ENCODE assay signal across 8 cellular contexts in genomic region chr10:17232276-17232987, GRCh38. TPM values are rescaled to one million over a fixed set of nuclear protein-coding genes. Genes with fewer than 3 reads are reported as not detected.
A peak's percentile ranks its signal among the peaks of the same experiment; 100 is the strongest.
DNase-seq lines count a peak whose midpoint lies in the region; ATAC-seq, FAIRE-seq and TF ChIP-seq lines count a peak whose summit lies in the region.
"Had no signal": no experiment of that assay in that cellular context is flagged by ENCODE, and none has a peak within 500 bp of the region (broad histone marks: within the 10 kb centered on the region; RNA-seq: fewer than 3 reads in every experiment).

No MANE protein-coding gene starts in this region.

- TF ChIP-seq CTCF in OCI-LY3 (IDR thresholded peaks at IDR 0.05; ENCODE audit: low read depth, low read length) = no peak
- TF ChIP-seq CTCF in endothelial cell of umbilical vein (IDR thresholded peaks at IDR 0.05; ENCODE audit: extremely low read depth in 1 of 2, insufficient read depth in 1 of 2, low read depth in 1 of 2, low read length in 2 of 2) = no peak
- no peak for TF ChIP-seq CTCF in spleen (IDR thresholded peaks at IDR 0.05 in 8 of 11, conservative IDR thresholded peaks at IDR 0.05 in 3 of 11)

- H4K20me1 ChIP-seq in OCI-LY3 (ENCODE audit: insufficient read depth, low read length) (peaks cover 57% of the 10 kb centered on the region), endothelial cell of umbilical vein (replicated peaks; ENCODE audit: control insufficient read depth, extremely low read depth, insufficient read depth, low read length) (peaks cover 28% of the 10 kb centered on the region)

- H3K4me2 ChIP-seq in OCI-LY3 (ENCODE audit: low read length) (peak overlapping the region; percentile 87), endothelial cell of umbilical vein (ENCODE audit: insufficient read depth, low read length) (peak overlapping the region; percentile 97)

- CTCF ChIA-PET in endothelial cell of umbilical vein (lab: Charles Lee) = interaction anchor here (0.7 to 5.8 kb wide), 4 partner anchors 16 to 387 kb away, joined by 3 to 35 read pairs (median 8); partner anchors contain the start of gene TRDMT1

- H3K4me1 ChIP-seq in OCI-LY3 (ENCODE audit: low read length) = peaks cover 22% of the 10 kb centered on the region
- H3K4me1 ChIP-seq in endothelial cell of umbilical vein (ENCODE audit: control insufficient read depth, extremely low read depth, insufficient read depth, low read length) = peaks cover 42% of the 10 kb centered on the region
- peaks cover 7 to 78% (median 68%) of the 10 kb centered on the region in 6 donors for H3K4me1 ChIP-seq in spleen

- H3K9ac ChIP-seq in OCI-LY3 (ENCODE audit: low read length) (no peak overlapping the region), endothelial cell of umbilical vein (replicated peaks; ENCODE audit: extremely low read depth, insufficient read depth, low read length) (peak overlapping the region; percentile 89)

- peak overlapping the region; percentile 97 for H3K4me3 ChIP-seq in OCI-LY3 (ENCODE audit: low read length)
- H3K4me3 ChIP-seq in endothelial cell of umbilical vein (replicated peaks in 1 of 3; ENCODE audit: insufficient read depth in 1 of 3, low read depth in 1 of 3, low read length in 3 of 3) = peak overlapping the region; percentile 81 to 99 (median 87)
- H3K4me3 ChIP-seq in spleen = peak overlapping the region in 7 of 8 donors; percentile 94 to 99 (median 97)

- BruUV-seq in endothelial cell of umbilical vein (replicated peaks; lab: Mats Ljungman, UMichigan) = no TSS peak

- H3K27me3 ChIP-seq in OCI-LY3 (ENCODE audit: low read depth, low read length) (no peaks in the 10 kb centered on the region), endothelial cell of umbilical vein (ENCODE audit: control insufficient read depth in 2 of 2, insufficient read depth in 2 of 2, low read length in 2 of 2) (no peaks in the 10 kb centered on the region), spleen (replicated peaks in 1 of 7) (no peaks in the 10 kb centered on the region)

- FAIRE-seq in endothelial cell of umbilical vein (lab: Jason Lieb, UNC) (no peak), frontal cortex (lab: Jason Lieb, UNC) (no peak)

- H3K9me3 ChIP-seq in OCI-LY3 (ENCODE audit: insufficient read depth, low read length) (no peaks in the 10 kb centered on the region), endothelial cell of umbilical vein (replicated peaks; ENCODE audit: control insufficient read depth, insufficient read depth, low read length) (no peaks in the 10 kb centered on the region), spleen (no peaks in the 10 kb centered on the region)

- ATAC-seq in GM18870 (IDR thresholded peaks at IDR 0.05; ENCODE audit: unreplicated experiment) (peak; percentile 34), HG03439 (IDR thresholded peaks at IDR 0.05; ENCODE audit: unreplicated experiment) (no peak)

- intact Hi-C loops in endothelial cell of umbilical vein (cut with micrococcal nuclease) = no loop called here
- intact Hi-C loops in spleen (cut with DNase I; ENCODE audit: low total_unique reads) = no loop called here

- 36 to 60% (median 39%) methylated on average over 3 of the region's 3 CpGs for WGBS in spleen, 5 donors

- H3K36me3 ChIP-seq in OCI-LY3 (replicated peaks; ENCODE audit: low read depth, low read length) (peaks cover 65% of the 10 kb centered on the region), endothelial cell of umbilical vein (ENCODE audit: control insufficient read depth in 2 of 2, extremely low read depth in 1 of 2, insufficient read depth in 2 of 2, low read length in 2 of 2) (peaks cover 25 to 68% of the 10 kb centered on the region in 2 experiments), spleen (peaks cover 18 to 72% (median 65%) of the 10 kb centered on the region in 6 donors)

- POLR2A ChIA-PET in endothelial cell of umbilical vein (lab: Charles Lee) = interaction anchor here (0.6 to 1.6 kb wide), 5 partner anchors 125 to 266 kb away, joined by 3 read pairs; no protein-coding TSS in a partner anchor

- TF ChIP-seq POLR2A in endothelial cell of umbilical vein (IDR thresholded peaks at IDR 0.05; ENCODE audit: low read depth, low read length) = no peak
- no peak for TF ChIP-seq POLR2A in spleen (IDR thresholded peaks at IDR 0.05)

- H3K79me2 ChIP-seq in OCI-LY3 (ENCODE audit: low read length) (peaks cover 40% of the 10 kb centered on the region), endothelial cell of umbilical vein (ENCODE audit: control insufficient read depth, insufficient read depth, low read length) (peaks cover 62% of the 10 kb centered on the region)

- H3K9me1 ChIP-seq in endothelial cell of umbilical vein (replicated peaks; ENCODE audit: control insufficient read depth, extremely low read depth, insufficient read depth, low read length) = no peaks in the 10 kb centered on the region

- H3K27ac ChIP-seq in OCI-LY3 (ENCODE audit: low read length) = peak overlapping the region; percentile 58
- peak overlapping the region; percentile 67 for H3K27ac ChIP-seq in endothelial cell of umbilical vein (ENCODE audit: insufficient read depth, low read depth, low read length)
- peak overlapping the region in 7 of 8 donors; percentile 30 to 100 (median 99) for H3K27ac ChIP-seq in spleen

- dilution Hi-C loops in endothelial cell of umbilical vein (cut with MboI; ENCODE audit: extremely low pct_ligation_motif_present, low sequenced_read_pairs) = no loop called here

- DNase-seq in endothelial cell of umbilical vein (ENCODE audit: low read depth, low spot score) = peak; percentile 18
- no peak for DNase-seq in spleen
- DNase-seq in frontal cortex (ENCODE audit: low spot score in 2 of 2) = no peak
- DNase-seq in COR-L47 (lab: John Stamatoyannopoulos, UW) = no peak
- DNase-seq: NCI-H526 treated with DMSO at 0.1 percent for 48 hours had no signal

- no peak overlapping the region for H2AFZ ChIP-seq in OCI-LY3 (ENCODE audit: low read depth, low read length)
- H2AFZ ChIP-seq in endothelial cell of umbilical vein (ENCODE audit: low read depth, low read length) = no peak overlapping the region

TF ChIP-seq in endothelial cell of umbilical vein, 7 proteins besides CTCF, POLR2A, EP300 and RAD21:
- TF ChIP-seq MYC (IDR thresholded peaks at IDR 0.05; ENCODE audit: low read depth, low read length) = no peak
- no peak for TF ChIP-seq MAX (IDR thresholded peaks at IDR 0.05; ENCODE audit: insufficient read depth, insufficient read length)
- TF ChIP-seq JUN (IDR thresholded peaks at IDR 0.05; ENCODE audit: borderline replicate concordance, insufficient read depth, insufficient read length, low read depth) = no peak
- peak; percentile 9 for TF ChIP-seq POLR2AphosphoS5 (IDR thresholded peaks at IDR 0.05; ENCODE audit: insufficient read depth, low read depth, low read length)

RNA-seq across cellular contexts. Expression of gene VIM, which starts 4.4 kb away (rescaled TPM):
- total RNA-seq in endothelial cell of umbilical vein (5,754 and 5,781 TPM in 2 replicates), spleen (1,000 to 10,000 TPM; 1,061 to 2,377 (median 1,594) TPM), frontal cortex (191 TPM)
- polyA plus RNA-seq in endothelial cell of umbilical vein (5,699 and 8,361 TPM in 2 replicates), spleen (100 to 1,000 TPM; 510 to 672 (median 660) TPM)
- 5,912 and 6,029 TPM in 2 replicates for polyA plus RNA-seq in endothelial cell of umbilical vein (2011; cell fraction: cytosol; rRNA removed)
- polyA plus RNA-seq in endothelial cell of umbilical vein (2011; cell fraction: nucleus; rRNA removed) = 4,094 and 4,300 TPM in 2 replicates
- polyA plus RNA-seq in endothelial cell of umbilical vein (2012) = 4,943 and 4,968 TPM in 2 replicates
- polyA minus RNA-seq in endothelial cell of umbilical vein = 4,544 and 4,712 TPM in 2 replicates
- 370 TPM for polyA minus RNA-seq in endothelial cell of umbilical vein (2011; cell fraction: cytosol; rRNA and poly(A)+ RNA removed)
- polyA minus RNA-seq in endothelial cell of umbilical vein (2011; cell fraction: nucleus; rRNA and poly(A)+ RNA removed) = 1,556 and 2,259 TPM in 2 replicates

RNA-seq across cellular contexts. Expression of gene TRDMT1, which starts 31.0 kb away (rescaled TPM):
- 12.3 and 15.2 TPM in 2 replicates for total RNA-seq in endothelial cell of umbilical vein
- polyA plus RNA-seq in endothelial cell of umbilical vein = 10.0 and 15.3 TPM in 2 replicates
- 5.1 and 5.2 TPM in 2 replicates for polyA plus RNA-seq in endothelial cell of umbilical vein (2011; cell fraction: cytosol; rRNA removed)
- 11.3 and 14.3 TPM in 2 replicates for polyA plus RNA-seq in endothelial cell of umbilical vein (2011; cell fraction: nucleus; rRNA removed)
- polyA plus RNA-seq in endothelial cell of umbilical vein (2012) = 3.5 and 6.1 TPM in 2 replicates
- polyA minus RNA-seq in endothelial cell of umbilical vein = 15.6 and 18.2 TPM in 2 replicates
- 2.0 TPM for polyA minus RNA-seq in endothelial cell of umbilical vein (2011; cell fraction: cytosol; rRNA and poly(A)+ RNA removed)
- polyA minus RNA-seq in endothelial cell of umbilical vein (2011; cell fraction: nucleus; rRNA and poly(A)+ RNA removed) = 52.0 and 59.3 TPM in 2 replicates
- total RNA-seq in spleen = 10 to 100 TPM in 6 of 7 donors, 1 to 10 TPM in 1; 9.6 to 40.0 (median 16.3) TPM
- polyA plus RNA-seq in spleen = 1 to 10 TPM; 1.6 to 3.1 (median 2.3) TPM
- total RNA-seq in frontal cortex = 28.1 TPM
